In genomic region chr7:25517906-25518305, GRCh38 we compare ENCODE assay signal across 17 cellular contexts.
DNase-seq lines count a peak whose midpoint lies in the region; ATAC-seq and TF ChIP-seq lines count a peak whose summit lies in the region.
"Had no signal": no experiment of that assay in that cellular context is flagged by ENCODE, and none has a peak within 500 bp of the region (broad histone marks: within the 10 kb centered on the region; RNA-seq: fewer than 3 reads in every experiment).

No MANE protein-coding gene starts in this region.

- no peak overlapping the region for H2AK5ac ChIP-seq in H9 (ENCODE audit: insufficient read length, low read length)

- no CpG with 5 or more reads among the region's 2 CpGs for WGBS in H9 (ENCODE audit: extremely low coverage, insufficient read length, low lambda C conversion rate)
- WGBS in endodermal cell (ENCODE audit: insufficient coverage in 1 of 2, insufficient read length in 1 of 2), 2 experiments, result 79 to 100% methylated on average over 1 to 2 of the region's 2 CpGs
- 76% methylated on average over 2 of the region's 2 CpGs for WGBS in hepatocyte (ENCODE audit: low lambda C conversion rate, missing lambda C conversion rate)

- H3K36me3 Mint-ChIP-seq in H9 (ENCODE audit: insufficient read depth in 1 of 3, low read depth in 3 of 3), result no peaks in the 10 kb centered on the region
- no peaks in the 10 kb centered on the region for H3K36me3 Mint-ChIP-seq in endodermal cell (ENCODE audit: low read depth)
- no peaks in the 10 kb centered on the region for H3K36me3 Mint-ChIP-seq in neural progenitor cell
- H3K36me3 Mint-ChIP-seq: CD4-positive, CD25-positive, alpha-beta regulatory T cell; CD8-positive, alpha-beta memory T cell had no signal

- H3T11ph ChIP-seq in H9 (ENCODE audit: low read length), result no peak overlapping the region

- H2BK20ac ChIP-seq in H9 (ENCODE audit: low read depth, low read length, poor library complexity, severe bottlenecking), result no peak overlapping the region

- DNase-seq in ELF-1 (ENCODE audit: low read depth, low spot score) (peak; percentile 6), H9 (peak; percentile 40), endodermal cell (peak; percentile 69), neural progenitor cell (ENCODE audit: low spot score) (peak; percentile 9), hepatocyte (ENCODE audit: low spot score) (no peak)
- DNase-seq: C1 segment of cervical spinal cord; CD4-positive, CD25-positive, alpha-beta regulatory T cell; CD8-positive, alpha-beta memory T cell; COR-L47; DMS 273 treated with DMSO at 0.1 percent for 48 hours; GDM1; HCEC 1CT; HFFc6 had no signal

- H3K36me3 ChIP-seq in endodermal cell (ENCODE audit: control insufficient read depth, insufficient read depth, low read length) (no peaks in the 10 kb centered on the region), neural progenitor cell (no peaks in the 10 kb centered on the region), hepatocyte (replicated peaks; ENCODE audit: insufficient read depth, low read depth) (no peaks in the 10 kb centered on the region)

- H3K23ac ChIP-seq in H9 (ENCODE audit: insufficient read length, low read depth, low read length), result no peak overlapping the region

- H4K20me1 ChIP-seq in H9 (ENCODE audit: control insufficient read depth, insufficient read depth, insufficient read length), result no peaks in the 10 kb centered on the region
- no peaks in the 10 kb centered on the region for H4K20me1 ChIP-seq in neural progenitor cell (ENCODE audit: low read depth)
- H4K20me1 ChIP-seq in hepatocyte (ENCODE audit: insufficient read depth, poor library complexity, severe bottlenecking), result no peaks in the 10 kb centered on the region

- H3K23me2 ChIP-seq in H9 (ENCODE audit: insufficient read length, low read depth, low read length, poor library complexity, severe bottlenecking), result no peaks in the 10 kb centered on the region

- H3K27me3 ChIP-seq in H9 (ENCODE audit: insufficient read depth, low read length) (no peaks in the 10 kb centered on the region), endodermal cell (ENCODE audit: control insufficient read depth, insufficient read depth, low read length, poor library complexity, severe bottlenecking) (no peaks in the 10 kb centered on the region), neural progenitor cell (no peaks in the 10 kb centered on the region), hepatocyte (no peaks in the 10 kb centered on the region)

- no peak overlapping the region for H2AFZ ChIP-seq in H9 (ENCODE audit: low read length)
- no peak overlapping the region for H2AFZ ChIP-seq in neural progenitor cell (replicated peaks)
- H2AFZ ChIP-seq in hepatocyte, result no peak overlapping the region

- H3K4me3 Mint-ChIP-seq in H9 (no peak overlapping the region), endodermal cell (no peak overlapping the region), neural progenitor cell (no peak overlapping the region)
- H3K4me3 Mint-ChIP-seq: B cell; CD4-positive, CD25-positive, alpha-beta regulatory T cell; CD8-positive, alpha-beta memory T cell; HFFc6 had no signal

- TF ChIP-seq CTCF in H9 (conservative IDR thresholded peaks at IDR 0.05) (no peak), endodermal cell (conservative IDR thresholded peaks at IDR 0.05) (no peak), neural progenitor cell (IDR thresholded peaks at IDR 0.05) (no peak), hepatocyte (IDR thresholded peaks at IDR 0.05; ENCODE audit: poor library complexity) (no peak)

- no peaks in the 10 kb centered on the region for H3K79me2 ChIP-seq in H9 (ENCODE audit: insufficient read depth, low read length)
- H3K79me2 ChIP-seq in neural progenitor cell (ENCODE audit: low read depth), result no peaks in the 10 kb centered on the region
- H3K79me2 ChIP-seq in hepatocyte, result no peaks in the 10 kb centered on the region

- H3K9me3 ChIP-seq in H9 (ENCODE audit: control insufficient read depth, low read depth, low read length), result no peaks in the 10 kb centered on the region
- no peaks in the 10 kb centered on the region for H3K9me3 ChIP-seq in endodermal cell (ENCODE audit: control insufficient read depth, low read length)
- no peaks in the 10 kb centered on the region for H3K9me3 ChIP-seq in neural progenitor cell (ENCODE audit: low read depth)
- no peaks in the 10 kb centered on the region for H3K9me3 ChIP-seq in hepatocyte (ENCODE audit: low read depth)

- H2BK12ac ChIP-seq in H9 (ENCODE audit: insufficient read length, low read depth, low read length), result no peak overlapping the region

- H2BK120ac ChIP-seq in H9 (ENCODE audit: low read depth, low read length, poor library complexity, severe bottlenecking), result no peak overlapping the region

- no peak overlapping the region for H3K9ac ChIP-seq in H9 (ENCODE audit: extremely low read depth, insufficient read length, low read length)
- no peak overlapping the region for H3K9ac ChIP-seq in endodermal cell (ENCODE audit: extremely low read depth, low read length, poor library complexity, severe bottlenecking)
- no peak overlapping the region for H3K9ac ChIP-seq in neural progenitor cell
- H3K9ac ChIP-seq: KMS-11 had no signal

- H3K27me3 Mint-ChIP-seq in H9 (ENCODE audit: low read depth) (peaks cover 2% of the 10 kb centered on the region; the same call in 1 of the 2 replicates), endodermal cell (ENCODE audit: insufficient read depth) (peaks cover under 1% of the 10 kb centered on the region), neural progenitor cell (ENCODE audit: insufficient read depth, low read depth) (peaks cover 2% of the 10 kb centered on the region)

- H3K27ac Mint-ChIP-seq in H9, result no peak overlapping the region
- no peak overlapping the region for H3K27ac Mint-ChIP-seq in endodermal cell
- H3K27ac Mint-ChIP-seq in neural progenitor cell, result no peak overlapping the region
- H3K27ac Mint-ChIP-seq: B cell; CD4-positive, CD25-positive, alpha-beta regulatory T cell; CD8-positive, alpha-beta memory T cell; HFFc6 had no signal

- H2BK5ac ChIP-seq in H9 (ENCODE audit: insufficient read length, low read length), result no peak overlapping the region

- no peak overlapping the region for H2BK15ac ChIP-seq in H9 (ENCODE audit: low read depth, low read length)

- ATAC-seq in HG02973 (IDR thresholded peaks at IDR 0.05; ENCODE audit: unreplicated experiment), result no peak
- ATAC-seq in HG03025 (IDR thresholded peaks at IDR 0.05; ENCODE audit: low FRiP score, unreplicated experiment), result no peak

- no peak overlapping the region for H4K8ac ChIP-seq in H9 (replicated peaks; ENCODE audit: insufficient read length, low read depth, low read length)

- no peak overlapping the region for H3K4ac ChIP-seq in H9 (ENCODE audit: low read depth, low read length)

- H3K79me1 ChIP-seq in H9 (ENCODE audit: insufficient read depth, low read depth, low read length, poor library complexity, severe bottlenecking), result no peaks in the 10 kb centered on the region

- no peaks in the 10 kb centered on the region for H3F3A ChIP-seq in neural progenitor cell (ENCODE audit: low read depth)

- no peak overlapping the region for H3K27ac ChIP-seq in H9 (ENCODE audit: insufficient read length, low read depth, low read length)
- H3K27ac ChIP-seq in endodermal cell (ENCODE audit: low read depth, low read length), result no peak overlapping the region
- H3K27ac ChIP-seq in neural progenitor cell, result no peak overlapping the region
- H3K27ac ChIP-seq in hepatocyte, result no peak overlapping the region
- H3K27ac ChIP-seq: KMS-11 had no signal

- no peak overlapping the region for H3K14ac ChIP-seq in H9 (ENCODE audit: insufficient read depth, low read length)

- no peak overlapping the region for H3K56ac ChIP-seq in H9 (ENCODE audit: insufficient read length, low read depth, low read length)

- no peak overlapping the region for H3K4me3 ChIP-seq in endodermal cell (ENCODE audit: low read length)
- H3K4me3 ChIP-seq in neural progenitor cell, result no peak overlapping the region
- H3K4me3 ChIP-seq in hepatocyte, result no peak overlapping the region

- H4K5ac ChIP-seq in H9 (ENCODE audit: insufficient read length, low read depth, low read length), result no peak overlapping the region

- H3K4me1 Mint-ChIP-seq in H9, result peaks cover 7 to 9% of the 10 kb centered on the region in 2 experiments; a peak in 3 of 4 replicates
- H3K4me1 Mint-ChIP-seq in endodermal cell, result peaks cover 20% of the 10 kb centered on the region
- peaks cover 4% of the 10 kb centered on the region for H3K4me1 Mint-ChIP-seq in neural progenitor cell
- H3K4me1 Mint-ChIP-seq: CD8-positive, alpha-beta memory T cell had no signal

- no peak overlapping the region for H3K18ac ChIP-seq in H9 (ENCODE audit: insufficient read length, low read depth, low read length)

- H3K9me3 Mint-ChIP-seq in H9, result no peaks in the 10 kb centered on the region; a peak in 2 of 5 replicates
- H3K9me3 Mint-ChIP-seq in endodermal cell, result no peaks in the 10 kb centered on the region
- H3K9me3 Mint-ChIP-seq in neural progenitor cell, result peaks cover 6% of the 10 kb centered on the region

- H3K9me2 ChIP-seq in hepatocyte (replicated peaks; ENCODE audit: insufficient read depth), result no peaks in the 10 kb centered on the region

- no peak overlapping the region for H4K91ac ChIP-seq in H9 (ENCODE audit: insufficient read length, low read depth, low read length)

- no peak overlapping the region for H3K4me2 ChIP-seq in H9 (ENCODE audit: insufficient read depth, insufficient read length, low read length)
- no peak overlapping the region for H3K4me2 ChIP-seq in neural progenitor cell
- H3K4me2 ChIP-seq in hepatocyte, result no peak overlapping the region
- H3K4me2 ChIP-seq: KMS-11 had no signal

- H3K4me1 ChIP-seq in H9 (ENCODE audit: insufficient read depth, low read length) (no peaks in the 10 kb centered on the region; the same call in 1 of the 2 replicates), endodermal cell (ENCODE audit: control insufficient read depth, insufficient read depth, low read length) (peaks cover 5% of the 10 kb centered on the region), neural progenitor cell (peaks cover 10% of the 10 kb centered on the region), hepatocyte (ENCODE audit: insufficient read depth) (no peaks in the 10 kb centered on the region)
